In genomic region chr1:89692601-89693503, GRCh38 we compare ENCODE assay signal across 8 cellular contexts. TPM values are rescaled to one million over a fixed set of nuclear protein-coding genes. Genes with fewer than 3 reads are reported as not detected.
DNase-seq lines count a peak whose midpoint lies in the region; ATAC-seq, FAIRE-seq and TF ChIP-seq lines count a peak whose summit lies in the region.

No MANE protein-coding gene starts in this region.

- H3K27me3 ChIP-seq in right atrium auricular region = no peaks in the 10 kb centered on the region

- H3K4me3 ChIP-seq in right atrium auricular region = no peak overlapping the region

- H3K27ac ChIP-seq in right atrium auricular region = peak overlapping the region; percentile 8 to 43

- POLR2A ChIA-PET in HEK293T (lab: Yijun Ruan, JAX) = interaction anchor here (1.2 kb wide), 1 partner anchor 16 kb away, joined by 3 read pairs; no protein-coding TSS in a partner anchor

- TF ChIP-seq CTCF in right atrium auricular region (IDR thresholded peaks at IDR 0.05) = no peak

- H3K9me3 ChIP-seq in right atrium auricular region = no peaks in the 10 kb centered on the region

- peak; percentile 85 for FAIRE-seq in GM12892 (lab: Jason Lieb, UNC)
- no peak for FAIRE-seq in RCC 7860 (lab: Jason Lieb, UNC)

- no peak for ATAC-seq in GM19324 (IDR thresholded peaks at IDR 0.05; ENCODE audit: low FRiP score, unreplicated experiment)

- peaks cover 0 to 55% of the 10 kb centered on the region in 2 donors for H3K4me1 ChIP-seq in right atrium auricular region

- no peak for TF ChIP-seq POLR2A in GM12892 (IDR thresholded peaks at IDR 0.05; ENCODE audit: low read depth, low read length)

- no peaks in the 10 kb centered on the region for H3K36me3 ChIP-seq in right atrium auricular region

- CTCF ChIA-PET in HEK293T (lab: Yijun Ruan, JAX) = interaction anchor here (0.7 kb wide), 1 partner anchor 70 kb away, joined by 3 read pairs; no protein-coding TSS in a partner anchor

- DNase-seq in GM12892 (ENCODE audit: insufficient read length) (no peak), HEK293T (ENCODE audit: extremely low spot score) (no peak), RPMI8226 (peak; percentile 17), right atrium auricular region (ENCODE audit: low spot score) (no peak), NCI-H1436 (lab: John Stamatoyannopoulos, UW) (no peak), cortex of kidney (lab: John Stamatoyannopoulos, UW) (no peak), RCC 7860 (ENCODE audit: low spot score) (no peak)

TF ChIP-seq in HEK293T, 16 proteins besides CTCF, POLR2A, EP300 and RAD21:
- TF ChIP-seq PKNOX1 (IDR thresholded peaks at IDR 0.05) = peak; percentile 32; the same call in 1 of the 2 replicates
- TF ChIP-seq TARDBP (IDR thresholded peaks at IDR 0.05) = no peak
- no peak for TF ChIP-seq FOXK2 (IDR thresholded peaks at IDR 0.05)
- TF ChIP-seq SUZ12 (IDR thresholded peaks at IDR 0.05) = no peak

RNA-seq across cellular contexts. Expression of gene LRRC8C, which starts 59.9 kb away (rescaled TPM):
- 1.3 TPM for polyA plus RNA-seq in GM12892 (2012; ENCODE audit: missing spikeins)
- total RNA-seq in right atrium auricular region = 10 to 100 TPM in 1 of 2 donors, 1 to 10 TPM in 1; 9.0 to 11.5 TPM
